In genomic region chr17:48611213-48611612, GRCh38 we compare ENCODE assay signal across 8 cellular contexts. TPM values are rescaled to one million over a fixed set of nuclear protein-coding genes. Genes with fewer than 3 reads are reported as not detected.
A peak's percentile ranks its signal among the peaks of the same experiment; 100 is the strongest.
DNase-seq lines count a peak whose midpoint lies in the region; ATAC-seq and TF ChIP-seq lines count a peak whose summit lies in the region.

No MANE protein-coding gene starts in this region.

- H3K27ac ChIP-seq in SK-N-SH (ENCODE audit: low read depth in 2 of 2, low read length in 1 of 2) (no peak overlapping the region), SK-N-MC (peak overlapping the region; percentile 90), right cardiac atrium (ENCODE audit: low read length) (no peak overlapping the region), subcutaneous abdominal adipose tissue (ENCODE audit: low read depth, low read length) (peak overlapping the region; percentile 70)

- H2AFZ ChIP-seq in SK-N-SH (ENCODE audit: low read depth) = peak overlapping the region; percentile 78; the same call in 1 of the 2 replicates

- no peaks in the 10 kb centered on the region; a peak in 1 of 4 replicates for H3K4me1 ChIP-seq in SK-N-SH (ENCODE audit: control insufficient read depth in 1 of 2, insufficient read depth in 2 of 2, low read depth in 1 of 2, low read length in 1 of 2)
- H3K4me1 ChIP-seq in right cardiac atrium (ENCODE audit: control insufficient read depth, insufficient read depth, low read length) = no peaks in the 10 kb centered on the region
- H3K4me1 ChIP-seq in subcutaneous abdominal adipose tissue (ENCODE audit: control insufficient read depth in 5 of 5, insufficient read depth in 5 of 5, low read length in 5 of 5) = peaks cover 0 to 52% (median 39%) of the 10 kb centered on the region in 5 donors

- H3K4me3 ChIP-seq in SK-N-SH (ENCODE audit: low read depth in 2 of 2, low read length in 1 of 2) (no peak overlapping the region), SK-N-MC (peak overlapping the region; percentile 84), right cardiac atrium (ENCODE audit: low read length) (peak overlapping the region; percentile 16), subcutaneous abdominal adipose tissue (ENCODE audit: low read depth in 1 of 5, low read length in 5 of 5) (peak overlapping the region; percentile 79 to 89 (median 85))

- peaks cover 99% of the 10 kb centered on the region for H3K27me3 ChIP-seq in SK-N-SH (ENCODE audit: insufficient read depth)
- no peaks in the 10 kb centered on the region for H3K27me3 ChIP-seq in right cardiac atrium (ENCODE audit: control insufficient read depth, insufficient read depth)
- peaks cover 0 to 12% (median 11%) of the 10 kb centered on the region in 5 donors for H3K27me3 ChIP-seq in subcutaneous abdominal adipose tissue (ENCODE audit: control insufficient read depth in 5 of 5, insufficient read depth in 4 of 5, low read length in 5 of 5)

- no peaks in the 10 kb centered on the region for H3F3A ChIP-seq in SK-N-SH (replicated peaks; ENCODE audit: insufficient read depth)

- H3K4me2 ChIP-seq in SK-N-SH = 0 out of 2 replicates have a peak overlapping the region, but pooled peaks have one; percentile 45

- no peaks in the 10 kb centered on the region for H3K9me2 ChIP-seq in SK-N-SH

- peaks cover 15% of the 10 kb centered on the region for H4K20me1 ChIP-seq in SK-N-SH (ENCODE audit: insufficient read depth)

- no peak for TF ChIP-seq EP300 in SK-N-SH (IDR thresholded peaks at IDR 0.05; ENCODE audit: borderline replicate concordance in 1 of 2, low read depth in 1 of 2, low read length in 1 of 2)

- no peak for ATAC-seq in SK-N-SH treated with all-trans-retinoic acid at 6 μM for 48 hours
- no peak for ATAC-seq in right cardiac atrium
- no peak for ATAC-seq in GM21526 (IDR thresholded peaks at IDR 0.05; ENCODE audit: low FRiP score, unreplicated experiment)
- no peak for ATAC-seq in GM18519 (IDR thresholded peaks at IDR 0.05; ENCODE audit: low FRiP score, unreplicated experiment)

- H3K9me3 ChIP-seq in SK-N-SH (no peaks in the 10 kb centered on the region), SK-N-MC (ENCODE audit: low read depth, low read length) (no peaks in the 10 kb centered on the region), right cardiac atrium (ENCODE audit: control insufficient read depth, low read length) (no peaks in the 10 kb centered on the region), subcutaneous abdominal adipose tissue (ENCODE audit: control insufficient read depth in 5 of 5, low read length in 5 of 5) (no peaks in the 10 kb centered on the region)

- H3K9ac ChIP-seq in SK-N-SH (no peak overlapping the region), SK-N-MC (ENCODE audit: insufficient read length) (peak overlapping the region; percentile 85), subcutaneous abdominal adipose tissue (ENCODE audit: low read length in 5 of 5) (peak overlapping the region; percentile 44 to 83 (median 79))

- no peaks in the 10 kb centered on the region for H3K79me2 ChIP-seq in SK-N-SH (ENCODE audit: insufficient read depth)

- CTCF ChIA-PET in SK-N-SH (lab: Yijun Ruan, JAX) = no interaction called here

- no peak for DNase-seq in SK-N-SH
- no peak for DNase-seq in SK-N-MC (ENCODE audit: low read depth, low spot score)
- no peak for DNase-seq in right cardiac atrium
- no peak for DNase-seq in NCI-H526 treated with DMSO at 0.1 percent for 48 hours (lab: John Stamatoyannopoulos, UW)

- WGBS in SK-N-SH (ENCODE audit: low lambda C conversion rate) = 4% methylated on average over 22 of the region's 22 CpGs
- 5% methylated on average over 22 of the region's 22 CpGs for WGBS in right cardiac atrium

- POLR2A ChIA-PET in SK-N-SH (lab: Yijun Ruan, JAX) = no interaction called here

- TF ChIP-seq CTCF in SK-N-SH (IDR thresholded peaks at IDR 0.05) = no peak

- no peak for TF ChIP-seq RAD21 in SK-N-SH (IDR thresholded peaks at IDR 0.05; ENCODE audit: low read length)

- no peaks in the 10 kb centered on the region for H3K36me3 ChIP-seq in SK-N-SH (replicated peaks in 1 of 2; ENCODE audit: control insufficient read depth in 1 of 2, insufficient read depth in 2 of 2, low read length in 1 of 2)
- H3K36me3 ChIP-seq in SK-N-MC (ENCODE audit: insufficient read depth, low read length) = 0 out of 2 replicates have a peak, but pooled peaks cover 11% of the 10 kb centered on the region
- peaks cover 0 to 4% (median 0%) of the 10 kb centered on the region in 5 donors for H3K36me3 ChIP-seq in subcutaneous abdominal adipose tissue (ENCODE audit: control insufficient read depth in 5 of 5, insufficient read depth in 5 of 5, low read length in 5 of 5)

- intact Hi-C loops in right cardiac atrium (cut with DNase I) = loop anchor here in 2 of 4 donors (10.0 kb wide), 2 partner anchors 306 to 586 kb away; no protein-coding TSS in a partner anchor

TF ChIP-seq in SK-N-SH, 30 proteins besides CTCF, POLR2A, EP300 and RAD21 (continues in another document):
- TF ChIP-seq REST (IDR thresholded peaks at IDR 0.05; ENCODE audit: low read depth, low read length) = no peak

TF ChIP-seq in SK-N-SH treated with all-trans-retinoic acid at 6 μM for 48 hours, 23 proteins besides CTCF, POLR2A, EP300 and RAD21 (continues in another document):
- TF ChIP-seq TCF4 (CRISPR knock-in tag; IDR thresholded peaks at IDR 0.05; ENCODE audit: borderline replicate concordance) = no peak
- no peak for TF ChIP-seq PATZ1 (CRISPR knock-in tag; IDR thresholded peaks at IDR 0.05; ENCODE audit: borderline replicate concordance)
- TF ChIP-seq CSDC2 (CRISPR knock-in tag; IDR thresholded peaks at IDR 0.05) = no peak
- TF ChIP-seq OSR1 (CRISPR knock-in tag; IDR thresholded peaks at IDR 0.05) = no peak
- no peak for TF ChIP-seq ZFP30 (CRISPR knock-in tag; IDR thresholded peaks at IDR 0.05)
- no peak for TF ChIP-seq ZC3H10 (CRISPR knock-in tag; IDR thresholded peaks at IDR 0.05)
- TF ChIP-seq SNAI2 (CRISPR knock-in tag; IDR thresholded peaks at IDR 0.05) = no peak
- no peak for TF ChIP-seq RARB (CRISPR knock-in tag; IDR thresholded peaks at IDR 0.05)
- no peak for TF ChIP-seq ZNF565 (CRISPR knock-in tag; conservative IDR thresholded peaks at IDR 0.05; ENCODE audit: low read depth)
- TF ChIP-seq BACH2 (CRISPR knock-in tag; IDR thresholded peaks at IDR 0.05; ENCODE audit: borderline replicate concordance) = no peak
- no peak for TF ChIP-seq CREB5 (CRISPR knock-in tag; IDR thresholded peaks at IDR 0.05; ENCODE audit: low read depth)
- no peak for TF ChIP-seq PPARA (CRISPR knock-in tag; IDR thresholded peaks at IDR 0.05; ENCODE audit: borderline replicate concordance)
- TF ChIP-seq ARNTL (CRISPR knock-in tag; IDR thresholded peaks at IDR 0.05; ENCODE audit: borderline replicate concordance, low read depth) = no peak

RNA-seq across cellular contexts. Expression of gene HOXB7, which starts 0.4 kb away (rescaled TPM):
- not detected in 2 replicates for polyA plus RNA-seq in SK-N-SH (2012; rRNA removed)
- polyA plus RNA-seq in SK-N-SH (2012; cell fraction: cytosol; rRNA removed) = not detected in 2 replicates
- not detected in 2 replicates for polyA plus RNA-seq in SK-N-SH (2012; cell fraction: nucleus; rRNA removed)
- under 1 TPM; 0.50 to 0.80 (median 0.59) TPM for total RNA-seq in right cardiac atrium
- 0.48 TPM for polyA plus RNA-seq in right cardiac atrium

RNA-seq across cellular contexts. Expression of gene HOXB8, which starts 3.9 kb away (rescaled TPM):
- polyA plus RNA-seq in SK-N-SH (2012; rRNA removed) = not detected in 2 replicates
- polyA plus RNA-seq in SK-N-SH (2012; cell fraction: cytosol; rRNA removed) = not detected in 2 replicates
- not detected in 2 replicates for polyA plus RNA-seq in SK-N-SH (2012; cell fraction: nucleus; rRNA removed)
- not detected for total RNA-seq in right cardiac atrium
- polyA plus RNA-seq in right cardiac atrium = not detected

RNA-seq across cellular contexts. Expression of gene HOXB6, which starts 6.4 kb away (rescaled TPM):
- polyA plus RNA-seq in SK-N-SH (2012; rRNA removed) (not detected in 2 replicates), right cardiac atrium (1.1 TPM)
- polyA plus RNA-seq in SK-N-SH (2012; cell fraction: cytosol; rRNA removed) = not detected in 2 replicates
- not detected in 2 replicates for polyA plus RNA-seq in SK-N-SH (2012; cell fraction: nucleus; rRNA removed)
- total RNA-seq in right cardiac atrium = 1 to 10 TPM in 2 of 4 donors, under 1 TPM in 2; 0.74 to 1.8 (median 1.0) TPM

RNA-seq across cellular contexts. Expression of gene HOXB9, which starts 14.9 kb away (rescaled TPM):
- polyA plus RNA-seq in SK-N-SH (2012; rRNA removed) (not detected in 2 replicates), right cardiac atrium (0.02 TPM)
- not detected in 2 replicates for polyA plus RNA-seq in SK-N-SH (2012; cell fraction: cytosol; rRNA removed)
- not detected in 2 replicates for polyA plus RNA-seq in SK-N-SH (2012; cell fraction: nucleus; rRNA removed)
- total RNA-seq in right cardiac atrium = not detected

RNA-seq across cellular contexts. Expression of gene HOXB5, which starts 17.6 kb away (rescaled TPM):
- polyA plus RNA-seq in SK-N-SH (2012; rRNA removed) (not detected in 2 replicates), right cardiac atrium (0.14 TPM)
- polyA plus RNA-seq in SK-N-SH (2012; cell fraction: cytosol; rRNA removed) = 0.01 TPM in 1 of 2 replicates, not detected in the other
- not detected in 2 replicates for polyA plus RNA-seq in SK-N-SH (2012; cell fraction: nucleus; rRNA removed)
- under 1 TPM in 3 of 4 donors, not detected in 1; 0.12 to 0.37 (median 0.14) TPM for total RNA-seq in right cardiac atrium

Comparison
In these comparisons a context has a peak if more than half of its experiments do, and no peak if none do; other contexts are left out.
1. H3K27ac ChIP-seq: peak in SK-N-MC (single experiment) and subcutaneous abdominal adipose tissue (single experiment); none in SK-N-SH (0 of 2) and right cardiac atrium (single experiment).
2. H3K4me3 ChIP-seq: peak in SK-N-MC (single experiment), right cardiac atrium (single experiment) and subcutaneous abdominal adipose tissue (5 of 5); none in SK-N-SH (0 of 2).